Comparison of ENCODE assay signal across 8 cellular contexts in the genomic region with DNA sequence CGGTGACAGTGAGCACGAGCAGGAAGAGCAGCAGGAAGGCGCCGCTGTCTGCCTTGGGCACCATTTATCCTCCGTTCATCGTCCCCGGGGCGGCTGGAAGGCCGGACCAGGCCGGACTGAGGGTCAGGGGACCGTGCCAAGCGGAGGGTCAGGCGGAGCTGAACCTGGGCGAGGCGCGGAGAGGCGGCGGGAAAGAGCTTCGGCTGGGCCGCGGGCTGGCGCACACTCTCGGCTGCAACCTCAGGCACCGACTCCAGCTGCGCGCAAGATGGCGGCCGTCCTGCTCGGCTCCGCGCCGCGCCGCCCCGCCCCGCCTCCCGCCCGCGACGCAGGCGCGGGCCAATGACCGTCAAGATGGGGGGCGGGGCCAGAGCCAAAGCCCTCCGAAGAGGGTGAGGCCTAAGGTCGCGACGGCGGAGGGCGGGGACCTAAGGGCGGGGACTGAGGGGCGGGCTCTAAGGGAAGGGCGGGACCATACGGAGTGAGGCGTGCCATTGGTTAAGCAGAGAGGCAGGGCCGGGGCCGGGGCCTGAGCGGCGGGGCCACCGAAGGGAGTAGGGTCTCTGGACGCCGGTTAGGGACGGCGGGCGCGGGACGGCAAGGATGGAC. TPM values are rescaled to one million over a fixed set of nuclear protein-coding genes. Genes with fewer than 3 reads are reported as not detected.
DNase-seq lines count a peak whose midpoint lies in the region; ATAC-seq and TF ChIP-seq lines count a peak whose summit lies in the region.

A gene with protein sequence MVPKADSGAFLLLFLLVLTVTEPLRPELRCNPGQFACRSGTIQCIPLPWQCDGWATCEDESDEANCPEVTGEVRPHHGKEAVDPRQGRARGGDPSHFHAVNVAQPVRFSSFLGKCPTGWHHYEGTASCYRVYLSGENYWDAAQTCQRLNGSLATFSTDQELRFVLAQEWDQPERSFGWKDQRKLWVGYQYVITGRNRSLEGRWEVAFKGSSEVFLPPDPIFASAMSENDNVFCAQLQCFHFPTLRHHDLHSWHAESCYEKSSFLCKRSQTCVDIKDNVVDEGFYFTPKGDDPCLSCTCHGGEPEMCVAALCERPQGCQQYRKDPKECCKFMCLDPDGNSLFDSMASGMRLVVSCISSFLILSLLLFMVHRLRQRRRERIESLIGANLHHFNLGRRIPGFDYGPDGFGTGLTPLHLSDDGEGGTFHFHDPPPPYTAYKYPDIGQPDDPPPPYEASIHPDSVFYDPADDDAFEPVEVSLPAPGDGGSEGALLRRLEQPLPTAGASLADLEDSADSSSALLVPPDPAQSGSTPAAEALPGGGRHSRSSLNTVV (minus strand): TSS at position 270 of the 609 bp plus-strand sequence. CDS start 206 bp downstream, at position 64.

- peak within 1 kb of the TSS; percentile 86 for H3K27ac Mint-ChIP-seq in activated CD4-positive, alpha-beta T cell treated with anti-CD3 and anti-CD28 coated beads, Interleukin-2, amount 10 ng/mL, durations not matched to agents 7 days and 5 days

- H3K27ac ChIP-seq in coronary artery: peak within 1 kb of the TSS; percentile 84 to 91

- peak within 1 kb of the TSS; percentile 91 for H3K4me3 ChIP-seq in BJ (ENCODE audit: low read depth, low read length)
- H3K4me3 ChIP-seq in coronary artery: peak within 1 kb of the TSS; percentile 86

- no peaks in the 10 kb centered on the region; the same call in 1 of the 2 replicates for H3K27me3 ChIP-seq in BJ (ENCODE audit: control insufficient read depth, insufficient read depth, low read length)

- peak within 1 kb of the TSS; percentile 85 for H3K4me3 Mint-ChIP-seq in activated CD4-positive, alpha-beta T cell treated with anti-CD3 and anti-CD28 coated beads, Interleukin-2, amount 10 ng/mL, durations not matched to agents 7 days and 5 days

- POLR2A ChIA-PET in BJ (lab: Charles Lee): interaction anchor here (0.5 to 1.5 kb wide), 2 partner anchors 22 to 1204 kb away, joined by 5 to 6 read pairs; a partner anchor contains a TSS
- POLR2A ChIA-PET in activated CD4-positive, alpha-beta T cell treated with anti-CD3 and anti-CD28 coated beads, Interleukin-2, amount 10 ng/mL, durations not matched to agents 7 days and 5 days (lab: Charles Lee): interaction anchor here (2.1 kb wide), 1 partner anchor 22 kb away, joined by 7 read pairs; a partner anchor contains a TSS

- no peaks in the 10 kb centered on the region for H3K9me3 Mint-ChIP-seq in activated CD4-positive, alpha-beta T cell treated with anti-CD3 and anti-CD28 coated beads, Interleukin-2, amount 10 ng/mL, durations not matched to agents 7 days and 5 days

- peaks cover 3% of the 10 kb centered on the region for H3K36me3 Mint-ChIP-seq in activated CD4-positive, alpha-beta T cell treated with anti-CD3 and anti-CD28 coated beads, Interleukin-2, amount 10 ng/mL, durations not matched to agents 7 days and 5 days (ENCODE audit: low read depth)

- TF ChIP-seq CTCF in BJ (IDR thresholded peaks at IDR 0.05; ENCODE audit: insufficient read depth, low read depth, low read length): no peak
- TF ChIP-seq CTCF in coronary artery (IDR thresholded peaks at IDR 0.05): no peak

- no peaks in the 10 kb centered on the region for H3K27me3 Mint-ChIP-seq in activated CD4-positive, alpha-beta T cell treated with anti-CD3 and anti-CD28 coated beads, Interleukin-2, amount 10 ng/mL, durations not matched to agents 7 days and 5 days

- CTCF ChIA-PET in BJ (lab: Yijun Ruan, JAX): interaction anchor here (0.5 to 1.8 kb wide), 4 partner anchors 11 to 22 kb away, joined by 3 to 7 read pairs (median 4); a partner anchor contains a TSS
- CTCF ChIA-PET in activated CD4-positive, alpha-beta T cell treated with anti-CD3 and anti-CD28 coated beads, Interleukin-2, amount 10 ng/mL, durations not matched to agents 7 days and 5 days (lab: Charles Lee): interaction anchor here (0.7 to 1.4 kb wide), 2 partner anchors 11 to 23 kb away, joined by 4 to 6 read pairs; no protein-coding TSS in a partner anchor

- H3K4me1 Mint-ChIP-seq in activated CD4-positive, alpha-beta T cell treated with anti-CD3 and anti-CD28 coated beads, Interleukin-2, amount 10 ng/mL, durations not matched to agents 7 days and 5 days: peaks cover 48% of the 10 kb centered on the region

- peaks cover 1% of the 10 kb centered on the region for H3K36me3 ChIP-seq in BJ (ENCODE audit: control insufficient read depth, insufficient read depth, low read length)

- peak; percentile 86 for ATAC-seq in GM19328 (IDR thresholded peaks at IDR 0.05; ENCODE audit: unreplicated experiment)
- ATAC-seq in HG03469 (IDR thresholded peaks at IDR 0.05; ENCODE audit: unreplicated experiment): peak; percentile 48

- DNase-seq in BJ (ENCODE audit: low read depth) (peak; percentile 60), NCI-H69 (lab: John Stamatoyannopoulos, UW) (peak; percentile 99), coronary artery (ENCODE audit: low spot score) (peak; percentile 98), left kidney (ENCODE audit: low read depth, low spot score) (peak; percentile 99)
- peak; percentile 97 for DNase-seq in activated CD4-positive, alpha-beta T cell treated with anti-CD3 and anti-CD28 coated beads, Interleukin-2, amount 10 ng/mL, durations not matched to agents 7 days and 5 days
- DNase-seq in stimulated activated CD4-positive, alpha-beta T cell treated with anti-CD3 and anti-CD28 coated beads, Interleukin-1b, Interleukin-23, amount 100 ng/mL, for 48 hours: peak; percentile 96

RNA-seq across cellular contexts. Expression of the gene that starts here (rescaled TPM):
- 32.2 and 44.3 TPM in 2 replicates for polyA plus RNA-seq in BJ (2011; rRNA removed)
- 21.2 and 25.3 TPM in 2 replicates for polyA minus RNA-seq in BJ (2011; rRNA and poly(A)+ RNA removed)
- 10 to 100 TPM; 38.7 to 39.0 TPM for total RNA-seq in activated CD4-positive, alpha-beta T cell treated with anti-CD3 and anti-CD28 coated beads, Interleukin-2, amount 10 ng/mL, durations not matched to agents 7 days and 5 days

Comparison
In these comparisons a context has a peak if more than half of its experiments do, and no peak if none do; other contexts are left out.
1. Peak in every context shown above with its lines: DNase-seq, ATAC-seq, H3K4me3 ChIP-seq and H3K27ac ChIP-seq.